ENCODE assay signal across 22 cellular contexts in genomic region chr17:60300011-60300410, GRCh38.
"Had no signal": no experiment of that assay in that cellular context is flagged by ENCODE, and none has a peak within 500 bp of the region (broad histone marks: within the 10 kb centered on the region; RNA-seq: fewer than 3 reads in every experiment).

No MANE protein-coding gene starts in this region.

- H3K9me3 ChIP-seq: SK-N-SH had no signal

- ATAC-seq: Panc1, PC-3 had no signal

- DNase-seq: KBM-7, MV-4-11, NCI-H1048, NCI-H1105, NCI-H1417, NCI-H1436 treated with DMSO at 0.1 percent for 48 hours, NCI-H1694, NCI-H187 treated with DMSO at 0.1 percent for 48 hours, NCI-H2081, NCI-H2171, NCI-H226, NCI-H446, NCI-H510A, NCI-H524 treated with DMSO at 0.1 percent for 48 hours, NCI-H69, NCI-H774, PC-3, SHP77, SK-N-SH, SW 1271 had no signal

- H3K4me3 Mint-ChIP-seq: IgD-negative memory B cell had no signal

- H3K9ac ChIP-seq: SK-N-SH had no signal

- H3K27ac Mint-ChIP-seq: IgD-negative memory B cell had no signal

- H3K27me3 Mint-ChIP-seq: IgD-negative memory B cell had no signal
